Comparison of ENCODE assay signal across 15 cellular contexts in the genomic region with DNA sequence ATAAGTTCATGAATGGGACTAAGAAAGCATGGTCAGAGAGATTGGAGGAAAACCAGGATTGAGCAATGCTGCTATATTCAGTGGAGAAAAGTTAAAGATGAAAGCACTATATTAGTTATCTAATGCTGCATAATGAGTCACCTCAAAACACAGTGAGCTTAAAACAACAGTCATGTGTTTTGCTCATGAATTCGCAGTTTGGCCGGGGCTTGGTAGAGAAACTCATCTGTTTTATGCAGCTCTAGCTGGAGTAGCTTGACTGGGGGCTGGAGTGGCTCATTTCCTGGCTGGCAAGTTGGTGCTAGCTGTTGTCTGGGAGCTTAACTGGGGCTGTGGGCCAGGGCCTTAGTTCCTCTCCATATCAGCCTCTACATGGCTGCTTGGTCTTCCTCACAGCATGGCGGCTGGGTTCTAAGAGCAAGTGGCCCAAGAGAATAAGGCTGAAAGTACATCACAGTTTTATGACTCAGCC.
DNase-seq lines count a peak whose midpoint lies in the region; ATAC-seq, FAIRE-seq and TF ChIP-seq lines count a peak whose summit lies in the region.
"Had no signal": no experiment of that assay in that cellular context is flagged by ENCODE, and none has a peak within 500 bp of the region (broad histone marks: within the 10 kb centered on the region; RNA-seq: fewer than 3 reads in every experiment).

No MANE protein-coding gene starts in this region.

- H3K4me3 ChIP-seq in ACC112 (ENCODE audit: low read depth, low read length) (no peak overlapping the region), brain microvascular endothelial cell (ENCODE audit: low read depth, low read length) (no peak overlapping the region), keratinocyte (ENCODE audit: control insufficient read depth in 2 of 3, extremely low read depth in 1 of 3, insufficient read depth in 2 of 3, low read depth in 1 of 3, low read length in 3 of 3) (no peak overlapping the region)
- H3K4me3 ChIP-seq: thyroid gland had no signal

- H3K36me3 ChIP-seq in ACC112 (ENCODE audit: insufficient read depth, low read length) (no peaks in the 10 kb centered on the region), brain microvascular endothelial cell (replicated peaks) (no peaks in the 10 kb centered on the region), keratinocyte (ENCODE audit: control insufficient read depth in 2 of 2, extremely low read depth in 1 of 2, insufficient read depth in 2 of 2, low read length in 2 of 2) (peaks cover 0 to 2% of the 10 kb centered on the region in 2 experiments)
- H3K36me3 ChIP-seq: thyroid gland had no signal

- in situ Hi-C loops in brain microvascular endothelial cell (cut with HindIII; ENCODE audit: low pct_ligation_motif_present, low sequenced_read_pairs), result no loop called here

- no peak overlapping the region for H2AFZ ChIP-seq in ACC112 (ENCODE audit: low read length, unreplicated experiment)
- no peak overlapping the region for H2AFZ ChIP-seq in keratinocyte (ENCODE audit: control insufficient read depth, low read length)

- no peaks in the 10 kb centered on the region for H3K27me3 ChIP-seq in ACC112 (ENCODE audit: insufficient read depth, low read length)
- H3K27me3 ChIP-seq in brain microvascular endothelial cell (replicated peaks), result no peaks in the 10 kb centered on the region
- H3K27me3 ChIP-seq in keratinocyte (ENCODE audit: control insufficient read depth, extremely low read depth, insufficient read depth, low read length), result no peaks in the 10 kb centered on the region
- H3K27me3 ChIP-seq: thyroid gland had no signal

- no peaks in the 10 kb centered on the region for H3K79me2 ChIP-seq in ACC112 (ENCODE audit: control insufficient read depth, insufficient read depth, low read length, unreplicated experiment)
- no peaks in the 10 kb centered on the region for H3K79me2 ChIP-seq in keratinocyte (ENCODE audit: control insufficient read depth, insufficient read depth, low read length)

- H3K9me1 ChIP-seq in keratinocyte (ENCODE audit: control insufficient read depth, extremely low read depth, insufficient read depth, low read length), result no peaks in the 10 kb centered on the region

- DNase-seq in HFFc6 (peak; percentile 84), brain microvascular endothelial cell (peak; percentile 84), keratinocyte (ENCODE audit: low read depth, low spot score) (peak; percentile 13), GM10248 (ENCODE audit: extremely low spot score) (no peak)
- DNase-seq in stimulated activated effector memory CD8-positive, alpha-beta T cell treated with anti-CD3 and anti-CD28 coated beads, Interleukin-12 subunit alpha, Interleukin-12 subunit beta, amount 100 ng/mL, for 72 hours (ENCODE audit: low spot score in 2 of 2), result no peak
- DNase-seq in activated CD4-positive, alpha-beta memory T cell treated with anti-CD3 and anti-CD28 coated beads, Interleukin-2, amount 10 ng/mL, durations not matched to agents 7 days and 5 days, result no peak
- DNase-seq: activated gamma-delta T cell treated with Interleukin-2 at 50 U/mL for 16 hours, cortex of kidney, midbrain, NCI-H1105 treated with DMSO at 0.1 percent for 48 hours, NCI-H524 treated with DMSO at 0.1 percent for 48 hours, thyroid gland had no signal

- H3K9me3 ChIP-seq in keratinocyte (ENCODE audit: control insufficient read depth, low read depth, low read length), result peaks cover 4% of the 10 kb centered on the region
- H3K9me3 ChIP-seq: thyroid gland had no signal

- no peak for ATAC-seq in activated T-helper 17 cell treated with anti-CD3 and anti-CD28 coated beads, Interleukin-2, amount 50 U/mL, for 72 hours (replicated peaks)
- ATAC-seq in stimulated activated effector memory CD8-positive, alpha-beta T cell treated with anti-CD3 and anti-CD28 coated beads, Interleukin-12 subunit alpha, Interleukin-12 subunit beta, amount 100 ng/mL, for 72 hours, result no peak

- H4K20me1 ChIP-seq in keratinocyte (ENCODE audit: control insufficient read depth, extremely low read depth, insufficient read depth, low read length), result no peaks in the 10 kb centered on the region

- H3K4me3 Mint-ChIP-seq in HFFc6, result no peak overlapping the region
- no peak overlapping the region for H3K4me3 Mint-ChIP-seq in activated T-helper 17 cell treated with anti-CD3 and anti-CD28 coated beads, Interleukin-2, amount 50 U/mL, for 72 hours
- H3K4me3 Mint-ChIP-seq in stimulated activated effector memory CD8-positive, alpha-beta T cell treated with anti-CD3 and anti-CD28 coated beads, Interleukin-12 subunit alpha, Interleukin-12 subunit beta, amount 100 ng/mL, for 72 hours, result no peak overlapping the region
- no peak overlapping the region for H3K4me3 Mint-ChIP-seq in activated CD4-positive, alpha-beta memory T cell treated with anti-CD3 and anti-CD28 coated beads, Interleukin-2, amount 10 ng/mL, durations not matched to agents 7 days and 5 days
- H3K4me3 Mint-ChIP-seq: B cell had no signal

- H3K27ac ChIP-seq in ACC112 (ENCODE audit: low read depth, low read length) (peak overlapping the region; percentile 59), brain microvascular endothelial cell (peak overlapping the region; percentile 54), keratinocyte (ENCODE audit: control insufficient read depth, insufficient read depth, low read length) (peak overlapping the region; percentile 5)
- H3K27ac ChIP-seq: thyroid gland had no signal

- dilution Hi-C loops in keratinocyte (cut with MboI; ENCODE audit: extremely low pct_ligation_motif_present, low sequenced_read_pairs), result no loop called here

- H3K9me3 Mint-ChIP-seq in HFFc6, result peaks cover 12% of the 10 kb centered on the region
- H3K9me3 Mint-ChIP-seq in activated T-helper 17 cell treated with anti-CD3 and anti-CD28 coated beads, Interleukin-2, amount 50 U/mL, for 72 hours, result peaks cover 5% of the 10 kb centered on the region
- peaks cover 11% of the 10 kb centered on the region for H3K9me3 Mint-ChIP-seq in stimulated activated effector memory CD8-positive, alpha-beta T cell treated with anti-CD3 and anti-CD28 coated beads, Interleukin-12 subunit alpha, Interleukin-12 subunit beta, amount 100 ng/mL, for 72 hours
- peaks cover 10% of the 10 kb centered on the region for H3K9me3 Mint-ChIP-seq in activated CD4-positive, alpha-beta memory T cell treated with anti-CD3 and anti-CD28 coated beads, Interleukin-2, amount 10 ng/mL, durations not matched to agents 7 days and 5 days

- peaks cover 31% of the 10 kb centered on the region for H3K4me1 Mint-ChIP-seq in HFFc6 (ENCODE audit: low read depth)
- H3K4me1 Mint-ChIP-seq in activated T-helper 17 cell treated with anti-CD3 and anti-CD28 coated beads, Interleukin-2, amount 50 U/mL, for 72 hours, result no peaks in the 10 kb centered on the region
- no peaks in the 10 kb centered on the region for H3K4me1 Mint-ChIP-seq in stimulated activated effector memory CD8-positive, alpha-beta T cell treated with anti-CD3 and anti-CD28 coated beads, Interleukin-12 subunit alpha, Interleukin-12 subunit beta, amount 100 ng/mL, for 72 hours
- H3K4me1 Mint-ChIP-seq in activated CD4-positive, alpha-beta memory T cell treated with anti-CD3 and anti-CD28 coated beads, Interleukin-2, amount 10 ng/mL, durations not matched to agents 7 days and 5 days, result no peaks in the 10 kb centered on the region
- H3K4me1 Mint-ChIP-seq: B cell had no signal

- no peak overlapping the region for H3K4me2 ChIP-seq in keratinocyte (ENCODE audit: control insufficient read depth, extremely low read depth, insufficient read depth, low read depth, low read length)

- POLR2A ChIA-PET in GM10248 (lab: Yijun Ruan, JAX), result no interaction called here
- POLR2A ChIA-PET in activated CD4-positive, alpha-beta memory T cell treated with anti-CD3 and anti-CD28 coated beads, Interleukin-2, amount 10 ng/mL, durations not matched to agents 7 days and 5 days (lab: Charles Lee), result no interaction called here

- peaks cover 24% of the 10 kb centered on the region for H3K36me3 Mint-ChIP-seq in HFFc6 (ENCODE audit: low read depth)
- H3K36me3 Mint-ChIP-seq in activated T-helper 17 cell treated with anti-CD3 and anti-CD28 coated beads, Interleukin-2, amount 50 U/mL, for 72 hours (ENCODE audit: low read depth), result peaks cover 26% of the 10 kb centered on the region
- H3K36me3 Mint-ChIP-seq in stimulated activated effector memory CD8-positive, alpha-beta T cell treated with anti-CD3 and anti-CD28 coated beads, Interleukin-12 subunit alpha, Interleukin-12 subunit beta, amount 100 ng/mL, for 72 hours, result peaks cover 6% of the 10 kb centered on the region
- H3K36me3 Mint-ChIP-seq in activated CD4-positive, alpha-beta memory T cell treated with anti-CD3 and anti-CD28 coated beads, Interleukin-2, amount 10 ng/mL, durations not matched to agents 7 days and 5 days (ENCODE audit: low read depth), result peaks cover 8% of the 10 kb centered on the region

- H3K9ac ChIP-seq in keratinocyte (ENCODE audit: control insufficient read depth, extremely low read depth, insufficient read depth, low read length), result no peak overlapping the region

- H3K4me1 ChIP-seq in ACC112 (ENCODE audit: control insufficient read depth, insufficient read depth, low read length, unreplicated experiment), result peaks cover 11% of the 10 kb centered on the region
- H3K4me1 ChIP-seq in keratinocyte (ENCODE audit: control insufficient read depth, extremely low read depth, insufficient read depth, low read length), result peaks cover 9% of the 10 kb centered on the region

- peaks cover 1% of the 10 kb centered on the region; the same call in 1 of the 2 replicates for H3K27me3 Mint-ChIP-seq in HFFc6 (ENCODE audit: insufficient read depth)
- no peaks in the 10 kb centered on the region for H3K27me3 Mint-ChIP-seq in activated T-helper 17 cell treated with anti-CD3 and anti-CD28 coated beads, Interleukin-2, amount 50 U/mL, for 72 hours
- H3K27me3 Mint-ChIP-seq in activated CD4-positive, alpha-beta memory T cell treated with anti-CD3 and anti-CD28 coated beads, Interleukin-2, amount 10 ng/mL, durations not matched to agents 7 days and 5 days, result no peaks in the 10 kb centered on the region
- H3K27me3 Mint-ChIP-seq: B cell had no signal

- TF ChIP-seq CTCF in HFFc6 (IDR thresholded peaks at IDR 0.05) (no peak), brain microvascular endothelial cell (IDR thresholded peaks at IDR 0.05; ENCODE audit: low read depth, low read length, missing control alignments) (no peak), keratinocyte (optimal IDR thresholded peaks at IDR 0.05 in 1 of 3, IDR thresholded peaks at IDR 0.05 in 1 of 3, conservative IDR thresholded peaks at IDR 0.05 in 1 of 3; ENCODE audit: extremely low read depth in 1 of 3, insufficient read depth in 2 of 3, low read length in 3 of 3) (no peak), GM10248 (IDR thresholded peaks at IDR 0.05; ENCODE audit: control extremely low read depth, extremely low read depth, low read depth, missing control alignments) (no peak)

- H3K27ac Mint-ChIP-seq in HFFc6, result peak overlapping the region; percentile 77
- no peak overlapping the region for H3K27ac Mint-ChIP-seq in activated T-helper 17 cell treated with anti-CD3 and anti-CD28 coated beads, Interleukin-2, amount 50 U/mL, for 72 hours
- no peak overlapping the region for H3K27ac Mint-ChIP-seq in stimulated activated effector memory CD8-positive, alpha-beta T cell treated with anti-CD3 and anti-CD28 coated beads, Interleukin-12 subunit alpha, Interleukin-12 subunit beta, amount 100 ng/mL, for 72 hours
- H3K27ac Mint-ChIP-seq in activated CD4-positive, alpha-beta memory T cell treated with anti-CD3 and anti-CD28 coated beads, Interleukin-2, amount 10 ng/mL, durations not matched to agents 7 days and 5 days, result no peak overlapping the region
- H3K27ac Mint-ChIP-seq: B cell had no signal

- FAIRE-seq in keratinocyte (lab: Jason Lieb, UNC), result peak; percentile 51

- CTCF ChIA-PET in GM10248 (lab: Yijun Ruan, JAX), result interaction anchor here (1.4 to 4.1 kb wide), 2 partner anchors 11 to 28 kb away, joined by 5 to 15 read pairs; no protein-coding TSS in a partner anchor
- CTCF ChIA-PET in activated CD4-positive, alpha-beta memory T cell treated with anti-CD3 and anti-CD28 coated beads, Interleukin-2, amount 10 ng/mL, durations not matched to agents 7 days and 5 days (lab: Charles Lee), result no interaction called here

Comparison
In these comparisons a context has a peak if more than half of its experiments do, and no peak if none do; other contexts are left out.
1. H3K27ac ChIP-seq: peak in every context shown above with its lines; median percentile 59 in ACC112; 54 in brain microvascular endothelial cell; 5 in keratinocyte.
2. DNase-seq: peak in HFFc6 (single experiment), brain microvascular endothelial cell (single experiment) and keratinocyte (single experiment); none in GM10248 (single experiment), stimulated activated effector memory CD8-positive, alpha-beta T cell treated with anti-CD3 and anti-CD28 coated beads, Interleukin-12 subunit alpha, Interleukin-12 subunit beta, amount 100 ng/mL, for 72 hours (0 of 2) and activated CD4-positive, alpha-beta memory T cell treated with anti-CD3 and anti-CD28 coated beads, Interleukin-2, amount 10 ng/mL, durations not matched to agents 7 days and 5 days (single experiment).